In the genomic region with DNA sequence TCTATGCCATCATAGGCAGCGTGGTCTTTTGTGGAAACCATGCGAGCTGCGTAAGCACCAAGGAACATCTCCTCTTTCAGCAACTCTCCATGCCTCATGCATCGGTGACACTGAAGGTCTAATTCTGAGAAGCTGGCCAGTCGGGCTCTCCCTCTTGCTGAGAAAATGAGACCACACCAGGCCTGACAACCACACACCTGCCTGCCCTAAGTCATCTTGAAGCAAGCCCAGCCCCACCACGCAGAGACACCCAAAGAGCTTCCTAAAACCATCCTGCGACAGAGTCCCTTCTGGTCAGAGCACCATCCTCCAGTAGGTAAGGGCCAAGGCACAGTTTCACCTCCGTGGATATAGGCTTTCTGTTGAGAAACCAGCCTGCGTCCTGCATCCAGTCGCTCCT, we compare ENCODE assay signal across 13 cellular contexts.
"Had no signal": no experiment of that assay in that cellular context is flagged by ENCODE, and none has a peak within 500 bp of the region (broad histone marks: within the 10 kb centered on the region; RNA-seq: fewer than 3 reads in every experiment).

No MANE protein-coding gene starts in this region.

- H3K9me3 Mint-ChIP-seq: activated CD4-positive, alpha-beta memory T cell treated with anti-CD3 and anti-CD28 coated beads for 36 hours; activated naive CD8-positive, alpha-beta T cell treated with anti-CD3 and anti-CD28 coated beads for 36 hours had no signal

- H3K27ac Mint-ChIP-seq: activated CD4-positive, alpha-beta memory T cell treated with anti-CD3 and anti-CD28 coated beads for 36 hours; activated naive CD8-positive, alpha-beta T cell treated with anti-CD3 and anti-CD28 coated beads for 36 hours had no signal

- H3K27me3 ChIP-seq: dorsolateral prefrontal cortex, esophagus muscularis mucosa, right lobe of liver, stomach had no signal

- H3K27ac ChIP-seq: esophagus muscularis mucosa, psoas muscle, right lobe of liver, stomach, thoracic aorta had no signal

- H3K4me3 ChIP-seq: dorsolateral prefrontal cortex, esophagus muscularis mucosa, psoas muscle, right lobe of liver, stomach, thoracic aorta had no signal

- H3K4me3 Mint-ChIP-seq: activated CD4-positive, alpha-beta memory T cell treated with anti-CD3 and anti-CD28 coated beads for 36 hours; activated naive CD8-positive, alpha-beta T cell treated with anti-CD3 and anti-CD28 coated beads for 36 hours had no signal

- H3K4me1 ChIP-seq: right lobe of liver had no signal

- ATAC-seq: naive thymus-derived CD4-positive, alpha-beta T cell; right lobe of liver had no signal

- H3K9me3 ChIP-seq: esophagus muscularis mucosa, psoas muscle, right lobe of liver, stomach, thoracic aorta had no signal

- H3K27me3 Mint-ChIP-seq: activated CD4-positive, alpha-beta memory T cell treated with anti-CD3 and anti-CD28 coated beads for 36 hours; activated naive CD8-positive, alpha-beta T cell treated with anti-CD3 and anti-CD28 coated beads for 36 hours; naive thymus-derived CD4-positive, alpha-beta T cell had no signal

- DNase-seq: activated CD4-positive, alpha-beta memory T cell treated with anti-CD3 and anti-CD28 coated beads for 36 hours; activated gamma-delta T cell; activated naive CD8-positive, alpha-beta T cell treated with anti-CD3 and anti-CD28 coated beads for 36 hours; aorta; dorsolateral prefrontal cortex; psoas muscle; right lobe of liver; stimulated activated CD4-positive, alpha-beta T cell treated with anti-CD3 and anti-CD28 coated beads, Interleukin-12 subunit alpha, Interleukin-12 subunit beta, amount 100 ng/mL, for 4 hours; stomach; T-helper 9 cell had no signal

- H3K36me3 ChIP-seq: esophagus muscularis mucosa, right lobe of liver, stomach, thoracic aorta had no signal
